Comparison of ENCODE assay signal across 28 cellular contexts in genomic region chrX:15998350-15998749, GRCh38.
DNase-seq lines count a peak whose midpoint lies in the region; ATAC-seq, FAIRE-seq and TF ChIP-seq lines count a peak whose summit lies in the region.
"Had no signal": no experiment of that assay in that cellular context is flagged by ENCODE, and none has a peak within 500 bp of the region (broad histone marks: within the 10 kb centered on the region; RNA-seq: fewer than 3 reads in every experiment).

No MANE protein-coding gene starts in this region.

- intact Hi-C loops in pancreas (cut with DNase I), result no loop called here

- peak; percentile 29 for FAIRE-seq in pancreas (lab: Jason Lieb, UNC)
- FAIRE-seq: A549 had no signal

- whole genome bisulfite sequencing in pancreas, 2 donors, result 49 to 50% methylated on average over 2 of the region's 2 CpGs

- ATAC-seq in GM19351 (IDR thresholded peaks at IDR 0.05; ENCODE audit: unreplicated experiment), result peak; percentile 43
- ATAC-seq in pancreas, result no peak
- ATAC-seq in GM19463 (IDR thresholded peaks at IDR 0.05; ENCODE audit: unreplicated experiment), result no peak
- ATAC-seq: A549, HCT116, SK-N-SH treated with all-trans-retinoic acid at 6 μM for 48 hours had no signal

- H3K36me3 Mint-ChIP-seq in nephron progenitor cell (ENCODE audit: low read depth), result no peaks in the 10 kb centered on the region

- no peak overlapping the region for H3K27ac Mint-ChIP-seq in nephron progenitor cell
- H3K27ac Mint-ChIP-seq: CD8-positive, alpha-beta memory T cell; IgD-negative memory B cell had no signal

- H3K4me1 Mint-ChIP-seq in nephron progenitor cell, result no peaks in the 10 kb centered on the region
- H3K4me1 Mint-ChIP-seq: CD8-positive, alpha-beta memory T cell had no signal

- no peaks in the 10 kb centered on the region for H3K9me3 ChIP-seq in pancreas
- H3K9me3 ChIP-seq: A549, Peyer's patch had no signal

- no peaks in the 10 kb centered on the region for H3K27me3 Mint-ChIP-seq in nephron progenitor cell (ENCODE audit: low read depth, poor library complexity)

- TF ChIP-seq CTCF in pancreas (IDR thresholded peaks at IDR 0.05) (no peak), nephron progenitor cell (IDR thresholded peaks at IDR 0.05) (no peak)

- DNase-seq in SIG-M5 treated with dmso at 0.1 percent for 504 hours (lab: John Stamatoyannopoulos, UW; ENCODE audit: unreplicated experiment) (peak; percentile 18), SIG-M5 (lab: John Stamatoyannopoulos, UW) (no peak), OCI-M1 (lab: John Stamatoyannopoulos, UW) (peak; percentile 7), pancreas (no peak), RKO (ENCODE audit: low spot score) (no peak), nephron progenitor cell (no peak)
- DNase-seq: AML-193; C1 segment of cervical spinal cord; CD8-positive, alpha-beta memory T cell; DMS 273 treated with DMSO at 0.1 percent for 48 hours; DMS79; EL; GDM1; MV-4-11; NCI-H1105 treated with DMSO at 0.1 percent for 48 hours; NCI-H2029 treated with DMSO at 0.1 percent for 48 hours; NCI-H446 treated with DMSO at 0.1 percent for 48 hours; NCI-H526; Peyer's patch; SJCRH30; T-helper 2 cell had no signal

- H3K27me3 ChIP-seq in pancreas, result peaks cover 0 to 4% (median 0%) of the 10 kb centered on the region in 4 donors
- H3K27me3 ChIP-seq: Peyer's patch, SJCRH30 had no signal

- H3K4me3 Mint-ChIP-seq in nephron progenitor cell, result no peak overlapping the region
- H3K4me3 Mint-ChIP-seq: CD8-positive, alpha-beta memory T cell had no signal

- no peaks in the 10 kb centered on the region for H3K36me3 ChIP-seq in pancreas
- H3K36me3 ChIP-seq: Peyer's patch, SJCRH30 had no signal

- peaks cover 6% of the 10 kb centered on the region for H3K9me3 Mint-ChIP-seq in nephron progenitor cell

- no peak overlapping the region for H3K27ac ChIP-seq in pancreas
- H3K27ac ChIP-seq: A549, KMS-11, Peyer's patch, SJCRH30 had no signal

- H3K4me1 ChIP-seq in pancreas, result no peaks in the 10 kb centered on the region
- H3K4me1 ChIP-seq: A549, Peyer's patch, SJCRH30 had no signal

- no peak overlapping the region for H3K4me3 ChIP-seq in pancreas
- H3K4me3 ChIP-seq: A549, Peyer's patch, SJCRH30 had no signal

Comparison
In these comparisons a context has a peak if more than half of its experiments do, and no peak if none do; other contexts are left out.
1. DNase-seq: peak in SIG-M5 treated with dmso at 0.1 percent for 504 hours (single experiment) and OCI-M1 (single experiment); none in SIG-M5 (single experiment), pancreas (0 of 6), RKO (single experiment) and nephron progenitor cell (single experiment).